In genomic region chr17:4900231-4901107, GRCh38 we compare ENCODE assay signal across 7 cellular contexts. TPM values are rescaled to one million over a fixed set of nuclear protein-coding genes. Genes with fewer than 3 reads are reported as not detected.
DNase-seq lines count a peak whose midpoint lies in the region; ATAC-seq, FAIRE-seq and TF ChIP-seq lines count a peak whose summit lies in the region.

No MANE protein-coding gene starts in this region.

- peak; percentile 15 to 24 for ATAC-seq in upper lobe of left lung (ENCODE audit: low FRiP score in 2 of 2)
- no peak for ATAC-seq in GM18517 (IDR thresholded peaks at IDR 0.05; ENCODE audit: unreplicated experiment)
- ATAC-seq in HG02981 (IDR thresholded peaks at IDR 0.05; ENCODE audit: unreplicated experiment): no peak

- peaks cover 15% of the 10 kb centered on the region for H3K36me3 ChIP-seq in bronchial epithelial cell (ENCODE audit: control insufficient read depth, insufficient read depth, low read length)
- H3K36me3 ChIP-seq in upper lobe of left lung: peaks cover 0 to 23% (median 21%) of the 10 kb centered on the region in 4 donors

- peak overlapping the region in 2 of 4 donors; percentile 44 to 66 for H3K27ac ChIP-seq in upper lobe of left lung

- H3K9me3 ChIP-seq in mononuclear cell (ENCODE audit: low read depth, low read length) (no peaks in the 10 kb centered on the region), upper lobe of left lung (no peaks in the 10 kb centered on the region)

- FAIRE-seq in bronchial epithelial cell (lab: Jason Lieb, UNC): no peak

- WGBS in upper lobe of left lung, 2 donors: 33 to 93% methylated on average over 15 to 54 of the region's 65 CpGs

- H3K4me1 ChIP-seq in mononuclear cell (ENCODE audit: insufficient read depth, low read length) (peaks cover 53% of the 10 kb centered on the region), upper lobe of left lung (peaks cover 9 to 46% (median 29%) of the 10 kb centered on the region in 4 donors)

- TF ChIP-seq CTCF in bronchial epithelial cell (IDR thresholded peaks at IDR 0.05; ENCODE audit: insufficient read depth, low read length, severe bottlenecking) (no peak), upper lobe of left lung (IDR thresholded peaks at IDR 0.05) (no peak)

- DNase-seq in T-helper 22 cell (ENCODE audit: low read depth) (peak; percentile 59), bronchial epithelial cell (ENCODE audit: low read depth) (no peak), upper lobe of left lung (peak; percentile 42 to 90), 8988T (no peak)

- peak in 1 of 4 donors; percentile 21 for TF ChIP-seq POLR2A in upper lobe of left lung (IDR thresholded peaks at IDR 0.05)

- H3K27me3 ChIP-seq in bronchial epithelial cell (ENCODE audit: control insufficient read depth, insufficient read depth, low read length): no peaks in the 10 kb centered on the region
- peaks cover 7% of the 10 kb centered on the region for H3K27me3 ChIP-seq in mononuclear cell (ENCODE audit: insufficient read depth, low read length)
- H3K27me3 ChIP-seq in upper lobe of left lung: peaks cover 0 to 9% (median 0%) of the 10 kb centered on the region in 4 donors

- no peak for TF ChIP-seq EP300 in upper lobe of left lung (IDR thresholded peaks at IDR 0.05)

- H3K4me3 ChIP-seq in bronchial epithelial cell (ENCODE audit: low read depth, low read length) (peak overlapping the region; percentile 45), mononuclear cell (ENCODE audit: low read length) (peak overlapping the region; percentile 42), upper lobe of left lung (peak overlapping the region in 3 of 4 donors; percentile 41 to 61 (median 52))

RNA-seq across cellular contexts. Expression of gene C17orf107, which starts 1.1 kb away (rescaled TPM):
- total RNA-seq in bronchial epithelial cell: 5.5 and 8.3 TPM in 2 replicates
- 26.4 TPM for total RNA-seq in mononuclear cell
- total RNA-seq in upper lobe of left lung: 1 to 10 TPM; 2.6 to 6.3 (median 3.4) TPM

RNA-seq across cellular contexts. Expression of gene CHRNE, which starts 2.4 kb away (rescaled TPM):
- 0.13 and 0.79 TPM in 2 replicates for total RNA-seq in bronchial epithelial cell
- 2.2 TPM for total RNA-seq in mononuclear cell
- 1 to 10 TPM in 3 of 6 donors, under 1 TPM in 1, not detected in 2; 0.61 to 1.7 (median 1.2) TPM for total RNA-seq in upper lobe of left lung

RNA-seq across cellular contexts. Expression of gene GP1BA, which starts 31.6 kb away (rescaled TPM):
- total RNA-seq in bronchial epithelial cell: not detected in 2 replicates
- total RNA-seq in mononuclear cell: 4.2 TPM
- total RNA-seq in upper lobe of left lung: 1 to 10 TPM in 1 of 6 donors, under 1 TPM in 4, not detected in 1; 0.23 to 1.4 (median 0.59) TPM

RNA-seq across cellular contexts. Expression of gene SLC25A11, which starts 39.4 kb away (rescaled TPM):
- total RNA-seq in bronchial epithelial cell (51.6 and 71.8 TPM in 2 replicates), mononuclear cell (17.1 TPM), upper lobe of left lung (10 to 100 TPM; 37.5 to 69.2 (median 47.9) TPM)

RNA-seq across cellular contexts. Expression of gene RNF167, which starts 39.6 kb away (rescaled TPM):
- total RNA-seq in bronchial epithelial cell: 15.8 and 26.0 TPM in 2 replicates
- total RNA-seq in mononuclear cell: 19.3 TPM
- 100 to 1,000 TPM in 2 of 6 donors, 10 to 100 TPM in 4; 41.9 to 130 (median 72.9) TPM for total RNA-seq in upper lobe of left lung

Comparison
In these comparisons a context has a peak if more than half of its experiments do, and no peak if none do; other contexts are left out.
1. DNase-seq: peak in T-helper 22 cell (single experiment) and upper lobe of left lung (2 of 2); none in bronchial epithelial cell (single experiment) and 8988T (single experiment).
2. ATAC-seq: peak in upper lobe of left lung (2 of 2); none in GM18517 (single experiment) and HG02981 (single experiment).
3. Peak in every context shown above with its lines, with median percentiles within 50 percentile points of each other: H3K4me3 ChIP-seq.